9 cellular contexts compared by ENCODE assay signal in genomic region chr11:78801161-78801884, GRCh38.
DNase-seq lines count a peak whose midpoint lies in the region; ATAC-seq and TF ChIP-seq lines count a peak whose summit lies in the region.
"Had no signal": no experiment of that assay in that cellular context is flagged by ENCODE, and none has a peak within 500 bp of the region (broad histone marks: within the 10 kb centered on the region; RNA-seq: fewer than 3 reads in every experiment).

No MANE protein-coding gene starts in this region.

- H3K4me1 ChIP-seq in rectal smooth muscle tissue (ENCODE audit: control insufficient read depth, insufficient read depth, low read length) = peaks cover 30% of the 10 kb centered on the region

- H3K36me3 ChIP-seq in rectal smooth muscle tissue (ENCODE audit: control insufficient read depth, insufficient read depth, low read length) = no peaks in the 10 kb centered on the region

- no peak overlapping the region for H3K9ac ChIP-seq in rectal smooth muscle tissue (ENCODE audit: low read length)

- DNase-seq in EL (peak; percentile 83), RPMI7951 (ENCODE audit: low read depth) (peak; percentile 99), fibroblast of villous mesenchyme (ENCODE audit: low read depth) (peak; percentile 83), occipital lobe (lab: John Stamatoyannopoulos, UW) (no peak), SKM-1 (lab: John Stamatoyannopoulos, UW; ENCODE audit: unreplicated experiment) (no peak)
- no peak for DNase-seq in stimulated activated naive CD8-positive, alpha-beta T cell treated with anti-CD3 and anti-CD28 coated beads, Interleukin-15, Interleukin-2, amounts not matched to agents 100 U/mL and 50 U/mL, for 24 hours
- DNase-seq in stimulated activated CD4-positive, alpha-beta T cell treated with anti-CD3 and anti-CD28 coated beads, Interleukin-4, amount 100 ng/mL, for 1 hour = no peak

- H3K4me3 ChIP-seq in fibroblast of villous mesenchyme (ENCODE audit: low read depth, low read length) (no peak overlapping the region), rectal smooth muscle tissue (ENCODE audit: low read length) (no peak overlapping the region)
- H3K4me3 ChIP-seq: SK-N-MC had no signal

- no peaks in the 10 kb centered on the region for H3K27me3 ChIP-seq in rectal smooth muscle tissue (ENCODE audit: control insufficient read depth, insufficient read depth, low read length)

- no peak for TF ChIP-seq CTCF in fibroblast of villous mesenchyme (IDR thresholded peaks at IDR 0.05; ENCODE audit: insufficient read depth, low read depth, low read length)

- no peak for ATAC-seq in stimulated activated naive CD8-positive, alpha-beta T cell treated with anti-CD3 and anti-CD28 coated beads, Interleukin-15, Interleukin-2, amounts not matched to agents 100 U/mL and 50 U/mL, for 24 hours

- peak overlapping the region; percentile 18 for H3K27ac ChIP-seq in rectal smooth muscle tissue (ENCODE audit: low read depth, low read length)
- H3K27ac ChIP-seq: SK-N-MC had no signal

Comparison
In these comparisons a context has a peak if more than half of its experiments do, and no peak if none do; other contexts are left out.
1. DNase-seq: peak in EL (single experiment), RPMI7951 (single experiment) and fibroblast of villous mesenchyme (single experiment); none in occipital lobe (single experiment), stimulated activated naive CD8-positive, alpha-beta T cell treated with anti-CD3 and anti-CD28 coated beads, Interleukin-15, Interleukin-2, amounts not matched to agents 100 U/mL and 50 U/mL, for 24 hours (single experiment), SKM-1 (single experiment) and stimulated activated CD4-positive, alpha-beta T cell treated with anti-CD3 and anti-CD28 coated beads, Interleukin-4, amount 100 ng/mL, for 1 hour (single experiment).